15 cellular contexts compared by ENCODE assay signal in genomic region chr1:40276122-40276521, GRCh38. TPM values are rescaled to one million over a fixed set of nuclear protein-coding genes. Genes with fewer than 3 reads are reported as not detected.
DNase-seq lines count a peak whose midpoint lies in the region; ATAC-seq and TF ChIP-seq lines count a peak whose summit lies in the region.
"Had no signal": no experiment of that assay in that cellular context is flagged by ENCODE, and none has a peak within 500 bp of the region (broad histone marks: within the 10 kb centered on the region; RNA-seq: fewer than 3 reads in every experiment).

No MANE protein-coding gene starts in this region.

- no peak for TF ChIP-seq CTCF in nephron progenitor cell (IDR thresholded peaks at IDR 0.05)

- peaks cover 23% of the 10 kb centered on the region for H3K4me1 Mint-ChIP-seq in activated T-cell treated with anti-CD3 and anti-CD28 coated beads, Interleukin-2, amount 50 U/mL, for 24 hours (ENCODE audit: low read depth)
- H3K4me1 Mint-ChIP-seq in activated T-cell treated with anti-CD3 and anti-CD28 coated beads, Interleukin-2, amount 50 U/mL, for 4 hours (ENCODE audit: low read depth) = peaks cover 1% of the 10 kb centered on the region
- peaks cover 0 to 15% (median 8%) of the 10 kb centered on the region in 4 donors for H3K4me1 Mint-ChIP-seq in CD4-positive, alpha-beta memory T cell
- peaks cover 13% of the 10 kb centered on the region for H3K4me1 Mint-ChIP-seq in activated T-helper 17 cell treated with anti-CD3 and anti-CD28 coated beads, Interleukin-2, amount 50 U/mL, for 72 hours
- H3K4me1 Mint-ChIP-seq in nephron progenitor cell = no peaks in the 10 kb centered on the region

- intact Hi-C loops in CD4-positive, alpha-beta memory T cell (cut with micrococcal nuclease) = no loop called here

- peak overlapping the region; percentile 11 for H3K27ac Mint-ChIP-seq in activated T-cell treated with anti-CD3 and anti-CD28 coated beads, Interleukin-2, amount 50 U/mL, for 24 hours
- peak overlapping the region in 4 of 7 donors; percentile 2 to 57 (median 14) for H3K27ac Mint-ChIP-seq in CD4-positive, alpha-beta memory T cell
- peak overlapping the region; percentile 16 for H3K27ac Mint-ChIP-seq in activated T-helper 17 cell treated with anti-CD3 and anti-CD28 coated beads, Interleukin-2, amount 50 U/mL, for 72 hours
- H3K27ac Mint-ChIP-seq in nephron progenitor cell = peak overlapping the region; percentile 2

- no peaks in the 10 kb centered on the region for H3K9me3 ChIP-seq in CD4-positive, alpha-beta memory T cell (ENCODE audit: control insufficient read depth in 1 of 2, low read length in 2 of 2)
- H3K9me3 ChIP-seq: BLaER1, MG63 had no signal

- no peak overlapping the region for H3K4me3 Mint-ChIP-seq in activated T-cell treated with anti-CD3 and anti-CD28 coated beads, Interleukin-2, amount 50 U/mL, for 24 hours
- H3K4me3 Mint-ChIP-seq in activated T-cell treated with anti-CD3 and anti-CD28 coated beads, Interleukin-2, amount 50 U/mL, for 4 hours = no peak overlapping the region
- no peak overlapping the region for H3K4me3 Mint-ChIP-seq in CD4-positive, alpha-beta memory T cell
- no peak overlapping the region for H3K4me3 Mint-ChIP-seq in activated T-helper 17 cell treated with anti-CD3 and anti-CD28 coated beads, Interleukin-2, amount 50 U/mL, for 72 hours
- no peak overlapping the region for H3K4me3 Mint-ChIP-seq in nephron progenitor cell

- H3K27me3 ChIP-seq in CD4-positive, alpha-beta memory T cell (ENCODE audit: insufficient read depth, low read length) = no peaks in the 10 kb centered on the region
- H3K27me3 ChIP-seq: BLaER1, MG63 had no signal

- H3K27ac ChIP-seq in CD4-positive, alpha-beta memory T cell (ENCODE audit: low read depth, low read length) = no peak overlapping the region
- H3K27ac ChIP-seq: BLaER1 had no signal

- DNase-seq in activated T-cell treated with anti-CD3 and anti-CD28 coated beads, Interleukin-2, amount 50 U/mL, for 24 hours = no peak
- DNase-seq in activated T-cell treated with anti-CD3 and anti-CD28 coated beads, Interleukin-2, amount 50 U/mL, for 4 hours = no peak
- DNase-seq in CD4-positive, alpha-beta memory T cell = no peak
- no peak for DNase-seq in nephron progenitor cell
- no peak for DNase-seq in medulla oblongata (ENCODE audit: extremely low spot score)
- DNase-seq: Karpas-422, MG63, NCI-H1092, NCI-H510A treated with DMSO at 0.1 percent for 48 hours had no signal

- POLR2A ChIA-PET in CD4-positive, alpha-beta memory T cell (lab: Charles Lee; ENCODE audit: partially characterized antibody) = no interaction called here

- no peaks in the 10 kb centered on the region for H3K9me3 Mint-ChIP-seq in activated T-cell treated with anti-CD3 and anti-CD28 coated beads, Interleukin-2, amount 50 U/mL, for 24 hours
- no peaks in the 10 kb centered on the region for H3K9me3 Mint-ChIP-seq in activated T-cell treated with anti-CD3 and anti-CD28 coated beads, Interleukin-2, amount 50 U/mL, for 4 hours
- no peaks in the 10 kb centered on the region for H3K9me3 Mint-ChIP-seq in CD4-positive, alpha-beta memory T cell
- H3K9me3 Mint-ChIP-seq in activated T-helper 17 cell treated with anti-CD3 and anti-CD28 coated beads, Interleukin-2, amount 50 U/mL, for 72 hours = no peaks in the 10 kb centered on the region
- H3K9me3 Mint-ChIP-seq in nephron progenitor cell = no peaks in the 10 kb centered on the region

- no peak overlapping the region for H3K4me3 ChIP-seq in CD4-positive, alpha-beta memory T cell (ENCODE audit: low read length in 2 of 2)
- H3K4me3 ChIP-seq: BLaER1, MG63 had no signal

- H3K36me3 Mint-ChIP-seq in activated T-cell treated with anti-CD3 and anti-CD28 coated beads, Interleukin-2, amount 50 U/mL, for 24 hours (ENCODE audit: low read depth) = peaks cover 78% of the 10 kb centered on the region
- peaks cover 38% of the 10 kb centered on the region for H3K36me3 Mint-ChIP-seq in activated T-cell treated with anti-CD3 and anti-CD28 coated beads, Interleukin-2, amount 50 U/mL, for 4 hours (ENCODE audit: insufficient read depth)
- H3K36me3 Mint-ChIP-seq in CD4-positive, alpha-beta memory T cell = peaks cover 36 to 53% of the 10 kb centered on the region in 2 donors
- H3K36me3 Mint-ChIP-seq in activated T-helper 17 cell treated with anti-CD3 and anti-CD28 coated beads, Interleukin-2, amount 50 U/mL, for 72 hours (ENCODE audit: low read depth) = peaks cover 88% of the 10 kb centered on the region
- peaks cover 69% of the 10 kb centered on the region for H3K36me3 Mint-ChIP-seq in nephron progenitor cell (ENCODE audit: low read depth)

- H3K4me1 ChIP-seq in CD4-positive, alpha-beta memory T cell (ENCODE audit: insufficient read depth, low read length) = no peaks in the 10 kb centered on the region
- H3K4me1 ChIP-seq: BLaER1 had no signal

- CTCF ChIA-PET in CD4-positive, alpha-beta memory T cell (lab: Charles Lee; ENCODE audit: partially characterized antibody) = interaction anchor here (0.7 to 0.8 kb wide), 2 partner anchors 9 to 39 kb away, joined by 3 read pairs; no protein-coding TSS in a partner anchor

- H3K36me3 ChIP-seq in CD4-positive, alpha-beta memory T cell (ENCODE audit: insufficient read depth, low read length) = peaks cover 20% of the 10 kb centered on the region

- H3K27me3 Mint-ChIP-seq in activated T-cell treated with anti-CD3 and anti-CD28 coated beads, Interleukin-2, amount 50 U/mL, for 24 hours = no peaks in the 10 kb centered on the region
- H3K27me3 Mint-ChIP-seq in activated T-cell treated with anti-CD3 and anti-CD28 coated beads, Interleukin-2, amount 50 U/mL, for 4 hours (ENCODE audit: low read depth) = no peaks in the 10 kb centered on the region
- H3K27me3 Mint-ChIP-seq in CD4-positive, alpha-beta memory T cell = no peaks in the 10 kb centered on the region
- no peaks in the 10 kb centered on the region for H3K27me3 Mint-ChIP-seq in activated T-helper 17 cell treated with anti-CD3 and anti-CD28 coated beads, Interleukin-2, amount 50 U/mL, for 72 hours
- H3K27me3 Mint-ChIP-seq in nephron progenitor cell (ENCODE audit: low read depth, poor library complexity) = no peaks in the 10 kb centered on the region

- ATAC-seq in activated T-cell treated with anti-CD3 and anti-CD28 coated beads, Interleukin-2, amount 50 U/mL, for 4 hours = no peak
- ATAC-seq in activated T-helper 17 cell treated with anti-CD3 and anti-CD28 coated beads, Interleukin-2, amount 50 U/mL, for 72 hours (replicated peaks) = no peak
- ATAC-seq in HG03520 (IDR thresholded peaks at IDR 0.05; ENCODE audit: unreplicated experiment) = no peak
- no peak for ATAC-seq in GM19324 (IDR thresholded peaks at IDR 0.05; ENCODE audit: low FRiP score, unreplicated experiment)

RNA-seq across cellular contexts. Expression of gene ZMPSTE24, which starts 18.1 kb away (rescaled TPM):
- total RNA-seq in activated T-cell treated with anti-CD3 and anti-CD28 coated beads, Interleukin-2, amount 50 U/mL, for 4 hours = 10 to 100 TPM; 56.4 to 59.6 (median 59.5) TPM
- 10 to 100 TPM; 19.7 to 21.0 TPM for total RNA-seq in CD4-positive, alpha-beta memory T cell
- 10 to 100 TPM; 27.1 to 44.1 TPM for polyA plus RNA-seq in CD4-positive, alpha-beta memory T cell
- total RNA-seq in activated T-helper 17 cell treated with anti-CD3 and anti-CD28 coated beads, Interleukin-2, amount 50 U/mL, for 72 hours = 10 to 100 TPM; 26.1 to 36.4 TPM

RNA-seq across cellular contexts. Expression of gene TMCO2, which starts 28.4 kb away (rescaled TPM):
- total RNA-seq in activated T-cell treated with anti-CD3 and anti-CD28 coated beads, Interleukin-2, amount 50 U/mL, for 4 hours = not detected
- under 1 TPM in 1 of 2 experiments, not detected in 1; 0.47 TPM for total RNA-seq in CD4-positive, alpha-beta memory T cell
- not detected for polyA plus RNA-seq in CD4-positive, alpha-beta memory T cell
- total RNA-seq in activated T-helper 17 cell treated with anti-CD3 and anti-CD28 coated beads, Interleukin-2, amount 50 U/mL, for 72 hours = under 1 TPM in 1 of 2 donors, not detected in 1; 0.50 TPM
- total RNA-seq: Daoy, HT-29 had no signal

RNA-seq across cellular contexts. Expression of gene COL9A2, which starts 41.0 kb away (rescaled TPM):
- total RNA-seq in activated T-cell treated with anti-CD3 and anti-CD28 coated beads, Interleukin-2, amount 50 U/mL, for 4 hours = 1 to 10 TPM in 2 of 3 donors, under 1 TPM in 1; 0.96 to 2.5 (median 1.2) TPM
- total RNA-seq in CD4-positive, alpha-beta memory T cell = 1 to 10 TPM; 2.1 to 2.8 TPM
- polyA plus RNA-seq in CD4-positive, alpha-beta memory T cell = under 1 TPM in 1 of 2 donors, not detected in 1; 0.41 TPM
- total RNA-seq in activated T-helper 17 cell treated with anti-CD3 and anti-CD28 coated beads, Interleukin-2, amount 50 U/mL, for 72 hours = 10 to 100 TPM in 1 of 2 donors, 1 to 10 TPM in 1; 7.5 to 18.9 TPM
